In genomic region chr18:32469190-32469611, GRCh38 we compare ENCODE assay signal across 1 cellular context.
TF ChIP-seq lines count a peak whose summit lies in the region.

No MANE protein-coding gene starts in this region.

TF ChIP-seq in SK-N-SH, 30 proteins besides CTCF, POLR2A, EP300 and RAD21 (continued from another document):
- TF ChIP-seq ZBTB33 (IDR thresholded peaks at IDR 0.05; ENCODE audit: borderline replicate concordance, low read depth) (no peak), REST (IDR thresholded peaks at IDR 0.05; ENCODE audit: low read depth, low read length) (no peak), TEAD4 (IDR thresholded peaks at IDR 0.05; ENCODE audit: borderline replicate concordance, insufficient read depth) (no peak), JUND (IDR thresholded peaks at IDR 0.05) (no peak), ELF1 (IDR thresholded peaks at IDR 0.05) (no peak), FOXM1 (IDR thresholded peaks at IDR 0.05; ENCODE audit: low read depth) (no peak), TAF1 (IDR thresholded peaks at IDR 0.05; ENCODE audit: borderline replicate concordance, low read depth, low read length) (no peak), FOSL2 (IDR thresholded peaks at IDR 0.05; ENCODE audit: borderline replicate concordance, low read depth) (no peak), IRF3 (IDR thresholded peaks at IDR 0.05; ENCODE audit: low read depth, low read length) (no peak), MAX (IDR thresholded peaks at IDR 0.05; ENCODE audit: low read depth) (0 out of 2 replicates have a peak, but pooled peaks have one; percentile 6), SMC3 (IDR thresholded peaks at IDR 0.05; ENCODE audit: low read depth, low read length) (peak; percentile 11; the same call in 1 of the 2 replicates), YY1 (IDR thresholded peaks at IDR 0.05; ENCODE audit: low read depth) (no peak), GABPA (IDR thresholded peaks at IDR 0.05; ENCODE audit: low read depth) (no peak), CHD2 (IDR thresholded peaks at IDR 0.05; ENCODE audit: low read length, partially characterized antibody) (no peak), PBX3 (IDR thresholded peaks at IDR 0.05) (no peak), RCOR1 (IDR thresholded peaks at IDR 0.05; ENCODE audit: low read length) (no peak), SIN3A (IDR thresholded peaks at IDR 0.05; ENCODE audit: borderline replicate concordance, low read depth, low read length) (0 out of 2 replicates have a peak, but pooled peaks have one; percentile 29), GATA2 (CRISPR knock-in tag; IDR thresholded peaks at IDR 0.05) (0 out of 2 replicates have a peak, but pooled peaks have one; percentile 12), TCF12 (IDR thresholded peaks at IDR 0.05) (0 out of 2 replicates have a peak, but pooled peaks have one; percentile 8), NFIC (IDR thresholded peaks at IDR 0.05; ENCODE audit: borderline replicate concordance) (no peak)
